In the genomic region with DNA sequence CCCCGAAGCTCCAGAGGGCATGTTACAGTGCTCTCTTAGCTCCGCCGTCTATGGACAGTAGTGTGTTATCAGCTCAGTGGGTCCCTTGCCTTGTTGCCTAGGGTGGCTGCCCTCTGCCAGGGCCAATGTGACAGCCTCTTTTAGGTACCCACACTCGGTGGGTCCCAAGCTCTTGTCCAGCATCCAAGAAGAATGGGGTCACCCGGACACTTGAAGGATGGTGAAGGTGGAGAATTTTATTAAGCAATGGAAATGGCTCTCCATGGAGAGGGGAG, we compare ENCODE assay signal across 14 cellular contexts.
"Had no signal": no experiment of that assay in that cellular context is flagged by ENCODE, and none has a peak within 500 bp of the region (broad histone marks: within the 10 kb centered on the region; RNA-seq: fewer than 3 reads in every experiment).

No MANE protein-coding gene starts in this region.

- DNase-seq: effector memory CD8-positive, alpha-beta T cell; gastrocnemius medialis; kidney glomerular epithelial cell; mammary epithelial cell; naive thymus-derived CD4-positive, alpha-beta T cell; nephron progenitor cell; psoas muscle; stimulated activated CD4-positive, alpha-beta T cell treated with anti-CD3 and anti-CD28 coated beads, Interleukin-15, amount 100 ng/mL, for 24 hours; stimulated activated CD4-positive, alpha-beta T cell treated with anti-CD3 and anti-CD28 coated beads, Interleukin-1b, Interleukin-23, amount 100 ng/mL, for 48 hours; stimulated activated CD4-positive, alpha-beta T cell treated with anti-CD3 and anti-CD28 coated beads, Interleukin-4, amount 100 ng/mL, for 4 hours; stimulated activated naive CD4-positive, alpha-beta T cell; stomach; transverse colon had no signal

- H3K27ac Mint-ChIP-seq: dendritic cell treated with granulocyte-macrophage colony-stimulating factor and Interleukin-4, amounts not matched to agents 40 ng/mL and 50 ng/mL, for 4 days; effector memory CD8-positive, alpha-beta T cell had no signal

- H3K4me3 Mint-ChIP-seq: dendritic cell treated with granulocyte-macrophage colony-stimulating factor and Interleukin-4, amounts not matched to agents 40 ng/mL and 50 ng/mL, for 4 days; effector memory CD8-positive, alpha-beta T cell; naive thymus-derived CD4-positive, alpha-beta T cell; nephron progenitor cell had no signal

- ATAC-seq: effector memory CD8-positive, alpha-beta T cell; gastrocnemius medialis; naive thymus-derived CD4-positive, alpha-beta T cell; psoas muscle had no signal

- H3K27me3 Mint-ChIP-seq: dendritic cell treated with granulocyte-macrophage colony-stimulating factor and Interleukin-4, amounts not matched to agents 40 ng/mL and 50 ng/mL, for 4 days; effector memory CD8-positive, alpha-beta T cell; naive thymus-derived CD4-positive, alpha-beta T cell had no signal
